11 cellular contexts compared by ENCODE assay signal in the genomic region with DNA sequence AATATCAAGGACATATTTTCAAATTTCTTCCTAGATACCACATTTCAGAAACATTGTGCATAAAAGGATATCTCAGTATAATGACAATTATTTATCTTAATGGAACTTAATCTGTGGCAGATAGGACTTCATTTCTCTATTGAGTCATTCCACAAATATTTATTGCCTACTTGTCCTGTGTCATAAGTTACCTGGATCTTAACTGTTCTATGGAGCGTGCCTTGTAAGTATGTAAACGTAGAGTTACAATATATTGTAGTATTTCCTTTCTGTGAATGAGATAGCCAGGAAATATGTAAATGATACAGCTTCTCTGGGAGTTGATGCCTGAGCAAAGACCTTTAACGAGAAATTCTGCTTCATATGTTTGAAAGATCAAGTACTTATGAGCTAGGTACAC. TPM values are rescaled to one million over a fixed set of nuclear protein-coding genes. Genes with fewer than 3 reads are reported as not detected.
DNase-seq lines count a peak whose midpoint lies in the region; ATAC-seq, FAIRE-seq and TF ChIP-seq lines count a peak whose summit lies in the region.
"Had no signal": no experiment of that assay in that cellular context is flagged by ENCODE, and none has a peak within 500 bp of the region (broad histone marks: within the 10 kb centered on the region; RNA-seq: fewer than 3 reads in every experiment).

No MANE protein-coding gene starts in this region.

- no peaks in the 10 kb centered on the region for H3K27me3 Mint-ChIP-seq in CD4-positive, alpha-beta T cell
- H3K27me3 Mint-ChIP-seq in H9 (ENCODE audit: low read depth): no peaks in the 10 kb centered on the region
- H3K27me3 Mint-ChIP-seq in naive thymus-derived CD8-positive, alpha-beta T cell: no peaks in the 10 kb centered on the region

- no peak overlapping the region for H2BK15ac ChIP-seq in H9 (ENCODE audit: low read depth, low read length)
- no peak overlapping the region for H2BK15ac ChIP-seq in neuronal stem cell (ENCODE audit: low read length)

- H3K14ac ChIP-seq in H9 (ENCODE audit: insufficient read depth, low read length) (no peak overlapping the region), neuronal stem cell (ENCODE audit: low read length) (no peak overlapping the region)

- H2BK20ac ChIP-seq in H9 (ENCODE audit: low read depth, low read length, poor library complexity, severe bottlenecking): no peak overlapping the region

- FAIRE-seq in GM12878 (lab: Jason Lieb, UNC) (no peak), RCC 7860 (lab: Jason Lieb, UNC) (no peak)

- no peak for TF ChIP-seq RAD21 in GM12878 (IDR thresholded peaks at IDR 0.05; ENCODE audit: insufficient read depth, low read depth, low read length)

- H3K79me2 ChIP-seq in H9 (ENCODE audit: insufficient read depth, low read length) (peaks cover 45% of the 10 kb centered on the region), GM12878 (ENCODE audit: control insufficient read depth, insufficient read depth, low read length) (peaks cover 74% of the 10 kb centered on the region)

- no peak overlapping the region for H3K4me2 ChIP-seq in H9 (ENCODE audit: insufficient read depth, insufficient read length, low read length)
- H3K4me2 ChIP-seq in GM12878 (ENCODE audit: control insufficient read depth, insufficient read depth): peak overlapping the region; percentile 98
- H3K4me2 ChIP-seq in neuronal stem cell (ENCODE audit: insufficient read depth, low read length, poor library complexity, severe bottlenecking): no peak overlapping the region

- CTCF ChIA-PET in CD4-positive, alpha-beta T cell (lab: Charles Lee): no interaction called here
- CTCF ChIA-PET in GM12878 (lab: Yijun Ruan, JAX): interaction anchor here (0.6 to 6.9 kb wide), 17 partner anchors 8 to 388 kb away, joined by 3 to 127 read pairs (median 3); no protein-coding TSS in a partner anchor

- no peak overlapping the region for H3K4ac ChIP-seq in H9 (ENCODE audit: low read depth, low read length)
- H3K4ac ChIP-seq in neuronal stem cell (ENCODE audit: low read length): no peak overlapping the region

- peaks cover 3% of the 10 kb centered on the region; the same call in 1 of the 2 replicates for H3K4me1 ChIP-seq in H9 (ENCODE audit: insufficient read depth, low read length)
- peaks cover 4% of the 10 kb centered on the region for H3K4me1 ChIP-seq in GM12878 (ENCODE audit: control insufficient read depth, insufficient read depth, low read length)
- H3K4me1 ChIP-seq in neuronal stem cell (ENCODE audit: control insufficient read depth in 2 of 2, insufficient read depth in 1 of 2, low read depth in 1 of 2, low read length in 2 of 2): peaks cover 0 to 10% of the 10 kb centered on the region in 2 donors

- H4K5ac ChIP-seq in H9 (ENCODE audit: insufficient read length, low read depth, low read length): no peak overlapping the region

- H2AK5ac ChIP-seq in H9 (ENCODE audit: insufficient read length, low read length): no peak overlapping the region
- no peak overlapping the region for H2AK5ac ChIP-seq in neuronal stem cell (ENCODE audit: low read depth, low read length)

- no peak for TF ChIP-seq EP300 in GM12878 (IDR thresholded peaks at IDR 0.05; ENCODE audit: borderline replicate concordance in 1 of 2, control insufficient read depth in 1 of 2, low read depth in 2 of 2, low read length in 2 of 2)

- intact Hi-C loops in CD4-positive, alpha-beta T cell (cut with DNase I, micrococcal nuclease): loop anchor here (5.0 to 10.0 kb wide), 4 partner anchors 60 to 640 kb away; partner anchors contain the start of gene RHBDD1 (in 1 of the 2)
- intact Hi-C loops in GM12878 (cut with micrococcal nuclease; ENCODE audit: unreplicated experiment): no loop called here

- H3K27ac ChIP-seq in CD4-positive, alpha-beta T cell (ENCODE audit: low read depth, low read length): no peak overlapping the region
- H3K27ac ChIP-seq in H9 (ENCODE audit: insufficient read length, low read depth, low read length) (no peak overlapping the region), GM12878 (ENCODE audit: control insufficient read depth, insufficient read depth) (no peak overlapping the region), neuronal stem cell (replicated peaks; ENCODE audit: low read length) (no peak overlapping the region)

- H3K27ac Mint-ChIP-seq in CD4-positive, alpha-beta T cell: peak overlapping the region; percentile 91
- H3K27ac Mint-ChIP-seq in H9: no peak overlapping the region
- peak overlapping the region in 8 of 10 donors; percentile 6 to 94 (median 48) for H3K27ac Mint-ChIP-seq in naive thymus-derived CD8-positive, alpha-beta T cell

- H3K9me3 ChIP-seq in CD4-positive, alpha-beta T cell (ENCODE audit: control insufficient read depth, low read length): no peaks in the 10 kb centered on the region
- H3K9me3 ChIP-seq in H9 (ENCODE audit: control insufficient read depth, low read depth, low read length) (no peaks in the 10 kb centered on the region), GM12878 (replicated peaks; ENCODE audit: control insufficient read depth, insufficient read depth, low read length) (no peaks in the 10 kb centered on the region), neuronal stem cell (replicated peaks in 1 of 2; ENCODE audit: control insufficient read depth in 2 of 2, insufficient read depth in 1 of 2, low read depth in 1 of 2, low read length in 2 of 2) (no peaks in the 10 kb centered on the region)

- TF ChIP-seq POLR2A in GM12878 (IDR thresholded peaks at IDR 0.05; ENCODE audit: low read depth, low read length): no peak

- H2BK12ac ChIP-seq in H9 (ENCODE audit: insufficient read length, low read depth, low read length): no peak overlapping the region
- H2BK12ac ChIP-seq in neuronal stem cell (ENCODE audit: low read length): no peak overlapping the region

- TF ChIP-seq CTCF in CD4-positive, alpha-beta T cell (IDR thresholded peaks at IDR 0.05): no peak
- TF ChIP-seq CTCF in H9 (conservative IDR thresholded peaks at IDR 0.05) (no peak), GM12878 (IDR thresholded peaks at IDR 0.05 in 2 of 3, conservative IDR thresholded peaks at IDR 0.05 in 1 of 3; ENCODE audit: control insufficient read depth in 2 of 3, extremely low read depth in 1 of 3, insufficient read depth in 1 of 3, low read depth in 3 of 3, low read length in 3 of 3) (no peak)

- H2AFZ ChIP-seq in H9 (ENCODE audit: low read length) (no peak overlapping the region), GM12878 (ENCODE audit: control insufficient read depth, low read depth, low read length) (no peak overlapping the region), neuronal stem cell (ENCODE audit: low read length) (no peak overlapping the region)

- no peaks in the 10 kb centered on the region for H3K9me3 Mint-ChIP-seq in CD4-positive, alpha-beta T cell
- no peaks in the 10 kb centered on the region for H3K9me3 Mint-ChIP-seq in H9
- H3K9me3 Mint-ChIP-seq in naive thymus-derived CD8-positive, alpha-beta T cell: no peaks in the 10 kb centered on the region

- H3K36me3 ChIP-seq in GM12878 (ENCODE audit: control insufficient read depth in 2 of 2, insufficient read depth in 2 of 2, low read length in 1 of 2) (no peaks in the 10 kb centered on the region; a peak in 1 of 4 replicates), neuronal stem cell (replicated peaks in 1 of 2; ENCODE audit: control insufficient read depth in 2 of 2, insufficient read depth in 2 of 2, low read length in 2 of 2) (peaks cover 0 to 9% of the 10 kb centered on the region in 2 donors)

- peaks cover 4% of the 10 kb centered on the region for H4K20me1 ChIP-seq in H9 (ENCODE audit: control insufficient read depth, insufficient read depth, insufficient read length)
- no peaks in the 10 kb centered on the region for H4K20me1 ChIP-seq in GM12878 (ENCODE audit: control insufficient read depth, insufficient read depth)

- no peak overlapping the region for H3T11ph ChIP-seq in H9 (ENCODE audit: low read length)

- WGBS in H9 (ENCODE audit: extremely low coverage, insufficient read length, low lambda C conversion rate): no CpG with 5 or more reads among the region's 3 CpGs
- WGBS in GM12878 (ENCODE audit: insufficient coverage, insufficient replicate concordance, low lambda C conversion rate, missing lambda C conversion rate): 39% methylated on average over 3 of the region's 3 CpGs
- WGBS in neuronal stem cell (ENCODE audit: extremely low coverage in 2 of 2, insufficient read length in 2 of 2, insufficient replicate concordance in 1 of 2), 2 donors: no CpG with 5 or more reads among the region's 3 CpGs

- H4K91ac ChIP-seq in H9 (ENCODE audit: insufficient read length, low read depth, low read length) (no peak overlapping the region), neuronal stem cell (ENCODE audit: low read depth, low read length, poor library complexity) (no peak overlapping the region)

- H2BK120ac ChIP-seq in H9 (ENCODE audit: low read depth, low read length, poor library complexity, severe bottlenecking) (no peak overlapping the region), neuronal stem cell (ENCODE audit: low read depth, low read length) (no peak overlapping the region)

- H3K9ac ChIP-seq in H9 (ENCODE audit: extremely low read depth, insufficient read length, low read length) (no peak overlapping the region), GM12878 (ENCODE audit: control insufficient read depth, insufficient read depth, low read length) (no peak overlapping the region), neuronal stem cell (ENCODE audit: low read depth, low read length, poor library complexity) (no peak overlapping the region)

- in situ Hi-C loops in GM12878 (cut with MboI): no loop called here

- no peak overlapping the region for H2BK5ac ChIP-seq in H9 (ENCODE audit: insufficient read length, low read length)
- H2BK5ac ChIP-seq in neuronal stem cell (ENCODE audit: low read length): no peak overlapping the region

- H4K8ac ChIP-seq in H9 (replicated peaks; ENCODE audit: insufficient read length, low read depth, low read length) (no peak overlapping the region), neuronal stem cell (ENCODE audit: low read depth, low read length) (no peak overlapping the region)

- H3K23me2 ChIP-seq in H9 (ENCODE audit: insufficient read length, low read depth, low read length, poor library complexity, severe bottlenecking): no peaks in the 10 kb centered on the region

- H3K79me1 ChIP-seq in H9 (ENCODE audit: insufficient read depth, low read depth, low read length, poor library complexity, severe bottlenecking): no peaks in the 10 kb centered on the region
- H3K79me1 ChIP-seq in neuronal stem cell (ENCODE audit: low read depth, low read length): peaks cover 2% of the 10 kb centered on the region

- SMC1A ChIA-PET in GM12878 (lab: Charles Lee; ENCODE audit: uncharacterized antibody, unreplicated experiment): interaction anchor here (1.0 to 5.3 kb wide), 31 partner anchors 7 to 388 kb away, joined by 3 to 56 read pairs (median 5); no protein-coding TSS in a partner anchor

- peaks cover 66% of the 10 kb centered on the region for H3K4me1 Mint-ChIP-seq in CD4-positive, alpha-beta T cell (ENCODE audit: low read depth)
- peaks cover 21 to 24% of the 10 kb centered on the region in 2 experiments for H3K4me1 Mint-ChIP-seq in H9
- peaks cover 25 to 63% (median 58%) of the 10 kb centered on the region in 4 donors for H3K4me1 Mint-ChIP-seq in naive thymus-derived CD8-positive, alpha-beta T cell

- H3K23ac ChIP-seq in H9 (ENCODE audit: insufficient read length, low read depth, low read length) (no peak overlapping the region), neuronal stem cell (ENCODE audit: low read depth, low read length, poor library complexity) (no peak overlapping the region)

- RAD21 ChIA-PET in GM12878 (lab: Charles Lee; ENCODE audit: unreplicated experiment): interaction anchor here (0.7 to 5.7 kb wide), 18 partner anchors 8 to 387 kb away, joined by 3 to 61 read pairs (median 4); no protein-coding TSS in a partner anchor

- H3K56ac ChIP-seq in H9 (ENCODE audit: insufficient read length, low read depth, low read length): no peak overlapping the region

- H3K27me3 ChIP-seq in CD4-positive, alpha-beta T cell (ENCODE audit: control insufficient read depth, insufficient read depth, low read length): no peaks in the 10 kb centered on the region
- H3K27me3 ChIP-seq in H9 (ENCODE audit: insufficient read depth, low read length): no peaks in the 10 kb centered on the region
- H3K27me3 ChIP-seq in GM12878 (replicated peaks in 1 of 2; ENCODE audit: control insufficient read depth in 2 of 2, insufficient read depth in 2 of 2, low read length in 1 of 2): no peaks in the 10 kb centered on the region
- H3K27me3 ChIP-seq in neuronal stem cell (ENCODE audit: control insufficient read depth in 3 of 3, insufficient read depth in 3 of 3, low read depth in 1 of 3, low read length in 3 of 3): no peaks in the 10 kb centered on the region

- no peak for ATAC-seq in CD4-positive, alpha-beta T cell (ENCODE audit: poor library complexity)
- ATAC-seq in GM12878: no peak
- ATAC-seq in naive thymus-derived CD8-positive, alpha-beta T cell: no peak
- ATAC-seq: left ventricle myocardium superior, Right ventricle myocardium inferior had no signal

- no TSS peak for BruUV-seq in GM12878 (replicated peaks; lab: Mats Ljungman, UMichigan)

- H3K4me3 ChIP-seq in GM12878 (peak overlapping the region; percentile 83), neuronal stem cell (ENCODE audit: low read length in 2 of 2) (no peak overlapping the region)

- H3K4me3 Mint-ChIP-seq in CD4-positive, alpha-beta T cell: peak overlapping the region; percentile 96
- peak overlapping the region; percentile 8 to 54; a peak in 2 of 5 replicates for H3K4me3 Mint-ChIP-seq in H9
- H3K4me3 Mint-ChIP-seq in naive thymus-derived CD8-positive, alpha-beta T cell: peak overlapping the region; percentile 9 to 93 (median 89)

- POLR2A ChIA-PET in CD4-positive, alpha-beta T cell (lab: Charles Lee): interaction anchor here (1.9 to 2.0 kb wide), 2 partner anchors 10 to 31 kb away, joined by 5 to 8 read pairs; no protein-coding TSS in a partner anchor
- POLR2A ChIA-PET in GM12878 (lab: Charles Lee): interaction anchor here (0.6 to 1.6 kb wide), 3 partner anchors 10 to 64 kb away, joined by 3 to 9 read pairs (median 4); no protein-coding TSS in a partner anchor
- POLR2A ChIA-PET in naive thymus-derived CD8-positive, alpha-beta T cell (lab: Charles Lee): interaction anchor here (1.8 kb wide), 1 partner anchor 10 kb away, joined by 4 read pairs; no protein-coding TSS in a partner anchor

- no peak for DNase-seq in CD4-positive, alpha-beta T cell
- DNase-seq in H9: no peak
- DNase-seq in GM12878 (ENCODE audit: low read depth, low spot score): no peak
- DNase-seq in naive thymus-derived CD8-positive, alpha-beta T cell: no peak
- DNase-seq in RCC 7860 (ENCODE audit: low spot score): no peak
- no peak for DNase-seq in NK-92 (lab: John Stamatoyannopoulos, UW; ENCODE audit: unreplicated experiment)
- no peak for DNase-seq in neuronal stem cell (ENCODE audit: low spot score)
- no peak for DNase-seq in KG1 (lab: John Stamatoyannopoulos, UW)
- DNase-seq: left ventricle myocardium superior, MM.1S had no signal

- H3K36me3 Mint-ChIP-seq in CD4-positive, alpha-beta T cell (ENCODE audit: low read depth): peaks cover 4% of the 10 kb centered on the region
- peaks cover 0 to 1% (median 0%) of the 10 kb centered on the region in 3 experiments; a peak in 1 of 7 replicates for H3K36me3 Mint-ChIP-seq in H9 (ENCODE audit: insufficient read depth in 1 of 3, low read depth in 3 of 3)
- H3K36me3 Mint-ChIP-seq in naive thymus-derived CD8-positive, alpha-beta T cell: peaks cover 0 to 8% (median 0%) of the 10 kb centered on the region in 3 donors

- H3K18ac ChIP-seq in H9 (ENCODE audit: insufficient read length, low read depth, low read length): no peak overlapping the region
- H3K18ac ChIP-seq in neuronal stem cell (ENCODE audit: low read length): no peak overlapping the region

RNA-seq across cellular contexts. Expression of gene AGFG1, which starts 2.5 kb away (rescaled TPM):
- total RNA-seq in CD4-positive, alpha-beta T cell: 10 to 100 TPM; 49.9 to 55.9 TPM
- total RNA-seq in H9 (2021) (106 and 109 TPM in 2 replicates), GM12878 (2014; rRNA removed) (97.1 and 100 TPM in 2 replicates), GM12878 (2014; rRNA removed; fragmentation: Illumina TruSeq; extraction: Trizol) (78.2 and 80.7 TPM in 2 replicates), GM12878 (2021) (108 and 113 TPM in 2 replicates)
- total RNA-seq in GM12878 (2013; cell fraction: nucleolus; rRNA removed): 90.3 and 96.0 TPM in 2 replicates
- polyA plus RNA-seq in GM12878 (2011; ENCODE audit: low read depth): 33.7 TPM
- polyA plus RNA-seq in GM12878 (2011; rRNA removed) (228 and 243 TPM in 2 replicates), GM12878 (2014; fragmentation: Illumina TruSeq; extraction: Trizol) (78.4 and 96.3 TPM in 2 replicates), GM12878 (2014; fragmentation: Nextera tagmentation; extraction: Ambion mirVana) (10 to 100 TPM; 28.6 to 53.2 TPM), GM12878 (2014; rRNA removed) (76.3 and 82.7 TPM in 2 replicates), GM12878 (2016; fragmentation: Nextera tagmentation; extraction: Ambion mirVana) (1 to 10 TPM; 7.3 to 8.8 TPM)
- 200 and 228 TPM in 2 replicates for polyA plus RNA-seq in GM12878 (2011; cell fraction: cytosol; rRNA removed)
- 112 and 150 TPM in 2 replicates for polyA plus RNA-seq in GM12878 (2011; cell fraction: nucleus; rRNA removed)
- 32.7 and 53.4 TPM in 2 replicates for polyA plus RNA-seq in GM12878 (2012)
- 410 and 440 TPM in 2 replicates for polyA minus RNA-seq in GM12878 (2011; rRNA and poly(A)+ RNA removed)
- 96.4 and 106 TPM in 2 replicates for polyA minus RNA-seq in GM12878 (2011; cell fraction: cytosol; rRNA and poly(A)+ RNA removed)
- 68.8 and 110 TPM in 2 replicates for polyA minus RNA-seq in GM12878 (2011; cell fraction: nucleus; rRNA and poly(A)+ RNA removed)
- total RNA-seq in naive thymus-derived CD8-positive, alpha-beta T cell: 10 to 100 TPM; 52.9 to 55.0 TPM
- 10 to 100 TPM; 11.8 to 41.5 (median 24.6) TPM for polyA plus RNA-seq in naive thymus-derived CD8-positive, alpha-beta T cell
- 46.2 TPM for polyA plus RNA-seq in neuronal stem cell (2013, experiment 1 of 2)
- polyA plus RNA-seq in neuronal stem cell (2013, experiment 2 of 2): 47.7 TPM

Comparison
In these comparisons a context has a peak if more than half of its experiments do, and no peak if none do; other contexts are left out.
1. H3K27ac Mint-ChIP-seq: peak in CD4-positive, alpha-beta T cell (single experiment) and naive thymus-derived CD8-positive, alpha-beta T cell (8 of 10); none in H9 (0 of 3).
2. H3K4me3 Mint-ChIP-seq: peak in every context shown above with its lines; median percentile 96 in CD4-positive, alpha-beta T cell; 89 in naive thymus-derived CD8-positive, alpha-beta T cell; 31 in H9.